In genomic region chr16:46688657-46689491, GRCh38 we compare ENCODE assay signal across 8 cellular contexts. TPM values are rescaled to one million over a fixed set of nuclear protein-coding genes. Genes with fewer than 3 reads are reported as not detected.
DNase-seq lines count a peak whose midpoint lies in the region; ATAC-seq, FAIRE-seq and TF ChIP-seq lines count a peak whose summit lies in the region.

Gene VPS35 (minus strand): TSS chr16:46689178. CDS start chr16:46689133, 45 bp downstream.

- H3K4me2 ChIP-seq in DOHH2 (ENCODE audit: low read length) (peak within 1 kb of the TSS; percentile 83), Karpas-422 (ENCODE audit: low read depth, low read length, poor library complexity, severe bottlenecking) (peak within 1 kb of the TSS; percentile 88)

- intact Hi-C loops in naive thymus-derived CD4-positive, alpha-beta T cell (cut with micrococcal nuclease) = loop anchor here (1.0 to 10.0 kb wide), 20 partner anchors 16 to 1924 kb away; partner anchors contain the start of genes C16orf87 (in 2 of the 2), DNAJA2 (in 2 of the 2), GPT2 (in 2 of the 2) and ITFG1 (in 2 of the 2)

- H3K36me3 Mint-ChIP-seq in naive thymus-derived CD4-positive, alpha-beta T cell = peaks cover 0 to 6% (median 0%) of the 10 kb centered on the region in 5 donors
- H3K36me3 Mint-ChIP-seq in stimulated activated naive B cell treated with anti-CD40 and anti-IgM and Interleukin-4, amounts not matched to agents 10 μg/mL and 1 μg/mL and 100 μg/mL, for 72 hours = peaks cover 8 to 19% of the 10 kb centered on the region in 2 donors

- peaks cover 16% of the 10 kb centered on the region for H3F3A ChIP-seq in DOHH2 (ENCODE audit: control insufficient read depth, insufficient read depth)

- peak; percentile 66 for TF ChIP-seq CTCF in DOHH2 (IDR thresholded peaks at IDR 0.05; ENCODE audit: low read depth, low read length, poor library complexity, severe bottlenecking)

- DNase-seq in Karpas-422 = peak; percentile 100
- peak; percentile 96 for DNase-seq in RCC 7860 (ENCODE audit: low spot score)
- DNase-seq in activated T-helper 1 cell treated with Interleukin-2 at 50 U/mL for 16 hours (ENCODE audit: low read depth) = peak; percentile 99
- peak; percentile 99 for DNase-seq in fibroblast of gingiva (ENCODE audit: low read depth)
- peak; percentile 99 to 100 (median 99) for DNase-seq in naive thymus-derived CD4-positive, alpha-beta T cell
- DNase-seq in stimulated activated naive B cell treated with anti-CD40 and anti-IgM and Interleukin-4, amounts not matched to agents 10 μg/mL and 1 μg/mL and 100 μg/mL, for 72 hours = peak; percentile 99

- peak within 1 kb of the TSS; percentile 87 for H3K27ac ChIP-seq in DOHH2 (ENCODE audit: low read depth, low read length)
- peak within 1 kb of the TSS; percentile 83 for H3K27ac ChIP-seq in Karpas-422 (ENCODE audit: low read length)
- peak within 1 kb of the TSS; percentile 94 for H3K27ac ChIP-seq in naive thymus-derived CD4-positive, alpha-beta T cell (ENCODE audit: low read depth, low read length)

- H3K4me1 ChIP-seq in DOHH2 (ENCODE audit: control insufficient read depth, low read length) (peaks cover 46% of the 10 kb centered on the region), Karpas-422 (ENCODE audit: low read length) (peaks cover 55% of the 10 kb centered on the region)
- H3K4me1 ChIP-seq in naive thymus-derived CD4-positive, alpha-beta T cell (ENCODE audit: control insufficient read depth in 2 of 2, insufficient read depth in 2 of 2, low read length in 2 of 2) = peaks cover 16 to 22% of the 10 kb centered on the region in 2 donors

- FAIRE-seq in RCC 7860 (lab: Jason Lieb, UNC) = peak; percentile 28

- H3K9me3 ChIP-seq in DOHH2 (ENCODE audit: control insufficient read depth, insufficient read depth, low read length) (no peaks in the 10 kb centered on the region), Karpas-422 (ENCODE audit: low read length) (no peaks in the 10 kb centered on the region)
- H3K9me3 ChIP-seq in naive thymus-derived CD4-positive, alpha-beta T cell (ENCODE audit: control insufficient read depth in 2 of 3, low read length in 3 of 3) = no peaks in the 10 kb centered on the region

- H3K9me3 Mint-ChIP-seq in naive thymus-derived CD4-positive, alpha-beta T cell = no peaks in the 10 kb centered on the region
- no peaks in the 10 kb centered on the region for H3K9me3 Mint-ChIP-seq in stimulated activated naive B cell treated with anti-CD40 and anti-IgM and Interleukin-4, amounts not matched to agents 10 μg/mL and 1 μg/mL and 100 μg/mL, for 72 hours

- H3K4me3 Mint-ChIP-seq in naive thymus-derived CD4-positive, alpha-beta T cell = no peak within 1 kb of the TSS
- H3K4me3 Mint-ChIP-seq in stimulated activated naive B cell treated with anti-CD40 and anti-IgM and Interleukin-4, amounts not matched to agents 10 μg/mL and 1 μg/mL and 100 μg/mL, for 72 hours = no peak within 1 kb of the TSS

- peaks cover 92% of the 10 kb centered on the region for H3K79me2 ChIP-seq in DOHH2 (ENCODE audit: control insufficient read depth, low read length)
- peaks cover 83% of the 10 kb centered on the region for H3K79me2 ChIP-seq in Karpas-422 (ENCODE audit: low read length)

- H3K4me3 ChIP-seq in DOHH2 (ENCODE audit: low read length) (peak within 1 kb of the TSS; percentile 95), Karpas-422 (ENCODE audit: low read length) (peak within 1 kb of the TSS; percentile 82)
- H3K4me3 ChIP-seq in naive thymus-derived CD4-positive, alpha-beta T cell (ENCODE audit: low read length) = peak within 1 kb of the TSS; percentile 99

- H3K27me3 ChIP-seq in DOHH2 (ENCODE audit: control insufficient read depth, low read length) (no peaks in the 10 kb centered on the region), Karpas-422 (ENCODE audit: low read length) (no peaks in the 10 kb centered on the region)
- no peaks in the 10 kb centered on the region for H3K27me3 ChIP-seq in naive thymus-derived CD4-positive, alpha-beta T cell (ENCODE audit: control insufficient read depth in 2 of 2, insufficient read depth in 2 of 2, low read length in 2 of 2)

- H3K9ac ChIP-seq in Karpas-422 (ENCODE audit: low read length) = peak within 1 kb of the TSS; percentile 82

- peaks cover 58% of the 10 kb centered on the region for H4K20me1 ChIP-seq in DOHH2 (ENCODE audit: control insufficient read depth, insufficient read depth, low read depth, low read length)
- H4K20me1 ChIP-seq in Karpas-422 (ENCODE audit: insufficient read depth, low read depth, low read length) = peaks cover 51% of the 10 kb centered on the region

- CTCF ChIA-PET in naive thymus-derived CD4-positive, alpha-beta T cell (lab: Charles Lee) = no interaction called here

- H3K9me2 ChIP-seq in DOHH2 (replicated peaks; ENCODE audit: control insufficient read depth, low read length) (no peaks in the 10 kb centered on the region), Karpas-422 (replicated peaks; ENCODE audit: insufficient read depth, low read length) (no peaks in the 10 kb centered on the region)

- no peaks in the 10 kb centered on the region for H3K27me3 Mint-ChIP-seq in naive thymus-derived CD4-positive, alpha-beta T cell
- H3K27me3 Mint-ChIP-seq in stimulated activated naive B cell treated with anti-CD40 and anti-IgM and Interleukin-4, amounts not matched to agents 10 μg/mL and 1 μg/mL and 100 μg/mL, for 72 hours = no peaks in the 10 kb centered on the region

- peak; percentile 79 for ATAC-seq in GM21825 (IDR thresholded peaks at IDR 0.05; ENCODE audit: unreplicated experiment)
- peak; percentile 95 for ATAC-seq in naive thymus-derived CD4-positive, alpha-beta T cell
- peak; percentile 88 to 91 for ATAC-seq in stimulated activated naive B cell treated with anti-CD40 and anti-IgM and Interleukin-4, amounts not matched to agents 10 μg/mL and 1 μg/mL and 100 μg/mL, for 72 hours (replicated peaks)

- POLR2A ChIA-PET in naive thymus-derived CD4-positive, alpha-beta T cell (lab: Charles Lee) = interaction anchor here (0.8 to 1.6 kb wide), 2 partner anchors 142 to 284 kb away, joined by 4 to 5 read pairs; partner anchors contain the start of gene C16orf87

- peaks cover 27 to 55% (median 43%) of the 10 kb centered on the region in 7 donors for H3K4me1 Mint-ChIP-seq in naive thymus-derived CD4-positive, alpha-beta T cell
- peaks cover 25 to 36% of the 10 kb centered on the region in 2 donors for H3K4me1 Mint-ChIP-seq in stimulated activated naive B cell treated with anti-CD40 and anti-IgM and Interleukin-4, amounts not matched to agents 10 μg/mL and 1 μg/mL and 100 μg/mL, for 72 hours

- no peak within 1 kb of the TSS for H3K27ac Mint-ChIP-seq in naive thymus-derived CD4-positive, alpha-beta T cell
- H3K27ac Mint-ChIP-seq in stimulated activated naive B cell treated with anti-CD40 and anti-IgM and Interleukin-4, amounts not matched to agents 10 μg/mL and 1 μg/mL and 100 μg/mL, for 72 hours = no peak within 1 kb of the TSS

- peak within 1 kb of the TSS; percentile 94 for H2AFZ ChIP-seq in Karpas-422 (ENCODE audit: low read length)

- peaks cover 45% of the 10 kb centered on the region for H3K36me3 ChIP-seq in DOHH2 (ENCODE audit: control insufficient read depth, low read length)
- H3K36me3 ChIP-seq in Karpas-422 (ENCODE audit: insufficient read depth, low read length) = peaks cover 16% of the 10 kb centered on the region
- H3K36me3 ChIP-seq in naive thymus-derived CD4-positive, alpha-beta T cell (ENCODE audit: control insufficient read depth in 2 of 3, insufficient read depth in 3 of 3, low read length in 3 of 3) = peaks cover 0 to 5% (median 0%) of the 10 kb centered on the region in 3 experiments

RNA-seq across cellular contexts. Expression of gene VPS35, which starts in this region (rescaled TPM):
- total RNA-seq in Karpas-422 (2014; rRNA removed; shearing (Covaris generic); ENCODE audit: low replicate concordance) = 47.5 and 91.1 TPM in 2 replicates
- total RNA-seq in naive thymus-derived CD4-positive, alpha-beta T cell = 10 to 100 TPM; 53.8 to 93.0 (median 85.8) TPM
- 10 to 100 TPM; 73.0 to 85.7 TPM for polyA plus RNA-seq in naive thymus-derived CD4-positive, alpha-beta T cell

Comparison
In these comparisons a context has a peak if more than half of its experiments do, and no peak if none do; other contexts are left out.
1. Peak in every context shown above with its lines: DNase-seq, ATAC-seq, H3K4me3 ChIP-seq and H3K27ac ChIP-seq.